ENCODE assay signal across 23 cellular contexts in genomic region chr11:132228756-132229325, GRCh38.
DNase-seq lines count a peak whose midpoint lies in the region; ATAC-seq and TF ChIP-seq lines count a peak whose summit lies in the region.
"Had no signal": no experiment of that assay in that cellular context is flagged by ENCODE, and none has a peak within 500 bp of the region (broad histone marks: within the 10 kb centered on the region; RNA-seq: fewer than 3 reads in every experiment).

No MANE protein-coding gene starts in this region.

- no peaks in the 10 kb centered on the region for H3K27me3 ChIP-seq in right cardiac atrium (ENCODE audit: control insufficient read depth, insufficient read depth)
- H3K27me3 ChIP-seq: esophagus squamous epithelium had no signal

- WGBS in right cardiac atrium: 83% methylated on average over 9 of the region's 9 CpGs

- intact Hi-C loops in right cardiac atrium (cut with DNase I): no loop called here

- TF ChIP-seq CTCF in AG10803 (conservative IDR thresholded peaks at IDR 0.05; ENCODE audit: low read length) (no peak), HFFc6 (IDR thresholded peaks at IDR 0.05) (no peak)

- H3K9me3 ChIP-seq in right cardiac atrium (ENCODE audit: control insufficient read depth, low read length): no peaks in the 10 kb centered on the region
- H3K9me3 ChIP-seq: thoracic aorta had no signal

- H3K27me3 Mint-ChIP-seq in HFFc6 (ENCODE audit: insufficient read depth): no peaks in the 10 kb centered on the region; the same call in 1 of the 2 replicates
- H3K27me3 Mint-ChIP-seq: activated naive CD8-positive, alpha-beta T cell; CD4-positive, alpha-beta memory T cell; effector memory CD8-positive, alpha-beta T cell; stimulated activated naive B cell treated with anti-CD40 and anti-IgM and Interleukin-4, amounts not matched to agents 10 μg/mL and 1 μg/mL and 100 μg/mL, for 72 hours had no signal

- ATAC-seq in right cardiac atrium: no peak
- ATAC-seq: effector memory CD8-positive, alpha-beta T cell; GM12878; stimulated activated naive B cell treated with anti-CD40 and anti-IgM and Interleukin-4, amounts not matched to agents 10 μg/mL and 1 μg/mL and 100 μg/mL, for 72 hours had no signal

- H3K9me3 Mint-ChIP-seq in HFFc6: no peaks in the 10 kb centered on the region

- H3K4me3 Mint-ChIP-seq in HFFc6: no peak overlapping the region
- H3K4me3 Mint-ChIP-seq: activated naive CD8-positive, alpha-beta T cell; CD4-positive, alpha-beta memory T cell; effector memory CD8-positive, alpha-beta T cell; nephron progenitor cell; stimulated activated naive B cell treated with anti-CD40 and anti-IgM and Interleukin-4, amounts not matched to agents 10 μg/mL and 1 μg/mL and 100 μg/mL, for 72 hours had no signal

- H3K4me1 ChIP-seq in right cardiac atrium (ENCODE audit: control insufficient read depth, insufficient read depth, low read length): no peaks in the 10 kb centered on the region
- H3K4me1 ChIP-seq: esophagus squamous epithelium had no signal

- DNase-seq in AG10803 (ENCODE audit: low read depth): peak; percentile 24
- peak; percentile 18 for DNase-seq in HFFc6
- peak in 14 of 61 donors; percentile 4 to 73 (median 28) for DNase-seq in caudate nucleus (lab: John Stamatoyannopoulos, UW)
- peak; percentile 12 for DNase-seq in kidney tubule cell (ENCODE audit: low spot score)
- no peak for DNase-seq in retina
- DNase-seq in right cardiac atrium: no peak
- no peak for DNase-seq in kidney glomerular epithelial cell (lab: John Stamatoyannopoulos, UW)
- DNase-seq in NCI-H2196 (lab: John Stamatoyannopoulos, UW; ENCODE audit: unreplicated experiment): no peak
- DNase-seq: activated CD8-positive, alpha-beta memory T cell treated with anti-CD3 and anti-CD28 coated beads, Interleukin-2, amount 50 U/mL, for 4 hours; CD4-positive, alpha-beta memory T cell; DMS 273 treated with DMSO at 0.1 percent for 48 hours; effector memory CD8-positive, alpha-beta T cell; esophagus squamous epithelium; NCI-H2081 treated with DMSO at 0.1 percent for 48 hours; NCI-H510A treated with DMSO at 0.1 percent for 48 hours; nephron progenitor cell; posterior cingulate gyrus; stimulated activated naive B cell treated with anti-CD40 and anti-IgM and Interleukin-4, amounts not matched to agents 10 μg/mL and 1 μg/mL and 100 μg/mL, for 72 hours; T-helper 2 cell had no signal

- H3K4me3 ChIP-seq in AG10803 (ENCODE audit: low read length) (no peak overlapping the region), right cardiac atrium (ENCODE audit: low read length) (no peak overlapping the region)
- H3K4me3 ChIP-seq: esophagus squamous epithelium, GM12878, thoracic aorta had no signal

- H3K36me3 Mint-ChIP-seq in HFFc6 (ENCODE audit: low read depth): no peaks in the 10 kb centered on the region; the same call in 1 of the 2 replicates
- H3K36me3 Mint-ChIP-seq: activated naive CD8-positive, alpha-beta T cell; CD4-positive, alpha-beta memory T cell; stimulated activated naive B cell treated with anti-CD40 and anti-IgM and Interleukin-4, amounts not matched to agents 10 μg/mL and 1 μg/mL and 100 μg/mL, for 72 hours had no signal

- H3K4me1 Mint-ChIP-seq in HFFc6 (ENCODE audit: low read depth): peaks cover 3% of the 10 kb centered on the region
- H3K4me1 Mint-ChIP-seq: CD4-positive, alpha-beta memory T cell; nephron progenitor cell; stimulated activated naive B cell treated with anti-CD40 and anti-IgM and Interleukin-4, amounts not matched to agents 10 μg/mL and 1 μg/mL and 100 μg/mL, for 72 hours had no signal

- peak overlapping the region; percentile 46 for H3K27ac ChIP-seq in caudate nucleus (ENCODE audit: low read depth, low read length)
- H3K27ac ChIP-seq in right cardiac atrium (ENCODE audit: low read length): no peak overlapping the region
- H3K27ac ChIP-seq: esophagus squamous epithelium, thoracic aorta had no signal

- H3K27ac Mint-ChIP-seq in HFFc6: no peak overlapping the region
- H3K27ac Mint-ChIP-seq: activated naive CD8-positive, alpha-beta T cell; activated T-helper 2 cell treated with anti-CD3 and anti-CD28 coated beads, Interferon-gamma antibody, Interleukin-2, Interleukin-4, amounts not matched to agents 10 μg/mL and 5 μg/mL and 100 μg/mL, durations not matched to agents 14 hours and 24 hours and 36 hours; CD4-positive, alpha-beta memory T cell; effector memory CD8-positive, alpha-beta T cell; nephron progenitor cell; stimulated activated naive B cell treated with anti-CD40 and anti-IgM and Interleukin-4, amounts not matched to agents 10 μg/mL and 1 μg/mL and 100 μg/mL, for 72 hours had no signal

Comparison
In these comparisons a context has a peak if more than half of its experiments do, and no peak if none do; other contexts are left out.
1. DNase-seq: peak in AG10803 (single experiment), HFFc6 (single experiment) and kidney tubule cell (single experiment); none in retina (single experiment), right cardiac atrium (0 of 3), kidney glomerular epithelial cell (single experiment) and NCI-H2196 (single experiment).